Comparison of ENCODE assay signal across 29 cellular contexts in the genomic region with DNA sequence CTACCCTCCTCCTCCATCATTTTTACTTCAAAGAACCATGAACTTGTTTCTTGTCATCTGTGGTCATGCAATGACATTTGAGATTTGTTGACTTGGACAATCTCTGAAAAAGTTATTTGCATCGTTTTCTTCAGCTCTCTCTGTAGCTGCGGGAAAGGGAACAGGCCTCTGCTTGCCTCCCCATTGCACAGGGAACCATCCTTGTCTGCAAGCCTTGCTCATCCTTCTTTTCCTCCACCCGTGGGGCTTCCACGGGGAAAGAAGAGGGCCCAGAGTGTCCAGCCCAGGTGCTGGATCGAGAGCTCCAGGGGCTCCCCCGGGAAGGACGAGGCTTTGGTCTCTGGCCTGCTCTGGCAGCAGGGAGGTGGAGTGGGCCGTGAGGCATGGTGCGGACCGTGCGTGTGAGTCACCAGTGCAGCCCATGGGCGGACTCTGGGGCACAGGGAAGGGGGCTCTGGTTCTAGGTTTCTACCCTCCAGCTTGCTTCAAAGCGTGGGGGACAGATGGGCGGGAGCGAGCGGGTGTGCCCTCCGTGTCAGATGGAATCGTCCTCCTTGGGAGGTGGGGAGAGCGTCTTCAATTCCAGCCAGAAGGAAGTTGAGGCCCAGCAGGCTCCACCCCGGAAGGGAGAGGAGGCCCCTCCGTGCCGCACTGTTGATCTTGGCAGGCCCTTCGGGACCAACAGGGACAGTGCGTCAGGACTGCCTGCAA. TPM values are rescaled to one million over a fixed set of nuclear protein-coding genes. Genes with fewer than 3 reads are reported as not detected.
DNase-seq lines count a peak whose midpoint lies in the region; ATAC-seq and TF ChIP-seq lines count a peak whose summit lies in the region.
"Had no signal": no experiment of that assay in that cellular context is flagged by ENCODE, and none has a peak within 500 bp of the region (broad histone marks: within the 10 kb centered on the region; RNA-seq: fewer than 3 reads in every experiment).

No MANE protein-coding gene starts in this region.

- no TSS peak for BruUV-seq in MCF 10A (replicated peaks; lab: Mats Ljungman, UMichigan)

- H3K36me3 Mint-ChIP-seq in MCF 10A (ENCODE audit: insufficient read depth, unreplicated experiment) (peaks cover 13% of the 10 kb centered on the region), glutamatergic neuron (ENCODE audit: unreplicated experiment) (peaks cover under 1% of the 10 kb centered on the region)
- H3K36me3 Mint-ChIP-seq: CD8-positive, alpha-beta memory T cell had no signal

- no peaks in the 10 kb centered on the region for H3K79me2 ChIP-seq in osteoblast (ENCODE audit: insufficient read depth, low read length)

- intact Hi-C loops in MCF 10A (cut with micrococcal nuclease) (loop anchor here (2.0 to 5.0 kb wide), 2 partner anchors 42 to 204 kb away; no protein-coding TSS in a partner anchor), breast epithelium (cut with DNase I; ENCODE audit: low total_unique reads) (no loop called here)

- no peak overlapping the region for H3K4me2 ChIP-seq in osteoblast (ENCODE audit: insufficient read depth, low read length)

- H3K4me3 ChIP-seq in breast epithelium = no peak overlapping the region
- no peak overlapping the region for H3K4me3 ChIP-seq in RWPE2 (ENCODE audit: severe bottlenecking)
- no peak overlapping the region for H3K4me3 ChIP-seq in osteoblast (ENCODE audit: insufficient read depth, low read length)
- H3K4me3 ChIP-seq: adrenal gland, body of pancreas, dorsolateral prefrontal cortex, GM12878, Peyer's patch, prostate gland, transverse colon had no signal

- H3K4me1 Mint-ChIP-seq in MCF 10A (ENCODE audit: insufficient read depth, unreplicated experiment) = peaks cover 17% of the 10 kb centered on the region
- H3K4me1 Mint-ChIP-seq in glutamatergic neuron (ENCODE audit: low read depth, unreplicated experiment) = peaks cover 10% of the 10 kb centered on the region

- H3K27ac ChIP-seq in breast epithelium = peak overlapping the region in 1 of 2 donors; percentile 87
- peak overlapping the region; percentile 78 for H3K27ac ChIP-seq in RWPE2 (ENCODE audit: poor library complexity, severe bottlenecking)
- no peak overlapping the region for H3K27ac ChIP-seq in osteoblast (ENCODE audit: low read depth, low read length)
- H3K27ac ChIP-seq: adrenal gland, body of pancreas, dorsolateral prefrontal cortex, neutrophil, Peyer's patch, transverse colon had no signal

- H3K9me3 ChIP-seq in breast epithelium (no peaks in the 10 kb centered on the region), RWPE2 (ENCODE audit: severe bottlenecking) (no peaks in the 10 kb centered on the region), osteoblast (ENCODE audit: low read depth, low read length) (no peaks in the 10 kb centered on the region)
- H3K9me3 ChIP-seq: adrenal gland, body of pancreas, neutrophil, Peyer's patch, prostate gland, transverse colon had no signal

- no peaks in the 10 kb centered on the region for H3K27me3 Mint-ChIP-seq in MCF 10A (ENCODE audit: insufficient read depth, unreplicated experiment)
- H3K27me3 Mint-ChIP-seq in glutamatergic neuron (ENCODE audit: unreplicated experiment) = peaks cover 16% of the 10 kb centered on the region

- TF ChIP-seq POLR2A in breast epithelium (IDR thresholded peaks at IDR 0.05) = no peak

- peak; percentile 97 for DNase-seq in MCF 10A (ENCODE audit: unreplicated experiment)
- DNase-seq in breast epithelium (ENCODE audit: low spot score in 2 of 2) = no peak
- DNase-seq in RWPE2 (ENCODE audit: low spot score) = peak; percentile 73
- DNase-seq in glutamatergic neuron = no peak
- DNase-seq in osteoblast (ENCODE audit: insufficient read length, low spot score, missing footprints) = peak; percentile 76
- DNase-seq in activated CD4-positive, CD25-positive, alpha-beta regulatory T cell treated with anti-CD3 and anti-CD28 coated beads, Interleukin-2, amount 50 U/mL, for 72 hours = no peak
- DNase-seq: activated CD4-positive, alpha-beta T cell treated with anti-CD3 and anti-CD28 coated beads, Interleukin-2, amount 10 ng/mL, durations not matched to agents 24 days and 14 days; activated T-cell treated with anti-CD3 and anti-CD28 coated beads, Interleukin-2, amount 50 U/mL, for 24 hours; adrenal gland; body of pancreas; DMS153; hippocampal formation; Kasumi-1; left colon; NCI-H146; NCI-H748 treated with DMSO at 0.1 percent for 48 hours; Peyer's patch; stimulated activated CD4-positive, alpha-beta T cell treated with anti-CD3 and anti-CD28 coated beads, Interleukin-4, amount 100 ng/mL, for 24 hours; T1000; transverse colon had no signal

- no peaks in the 10 kb centered on the region for H4K20me1 ChIP-seq in osteoblast (ENCODE audit: insufficient read depth, low read length)

- H3K36me3 ChIP-seq in breast epithelium (no peaks in the 10 kb centered on the region), RWPE2 (ENCODE audit: low read depth) (no peaks in the 10 kb centered on the region), osteoblast (ENCODE audit: insufficient read depth, low read length) (no peaks in the 10 kb centered on the region)
- H3K36me3 ChIP-seq: adrenal gland, neutrophil, Peyer's patch, prostate gland, transverse colon had no signal

- H3K4me1 ChIP-seq in breast epithelium (no peaks in the 10 kb centered on the region), RWPE2 (ENCODE audit: insufficient read depth, poor library complexity, severe bottlenecking) (peaks cover 21% of the 10 kb centered on the region), osteoblast (ENCODE audit: insufficient read depth, low read length) (no peaks in the 10 kb centered on the region)
- H3K4me1 ChIP-seq: prostate gland had no signal

- no peak overlapping the region for H2AFZ ChIP-seq in osteoblast (ENCODE audit: low read length)

- ATAC-seq in RWPE2 (ENCODE audit: low read depth) (no peak; the same call in 2 of the 3 replicates), HG03139 (IDR thresholded peaks at IDR 0.05; ENCODE audit: unreplicated experiment) (no peak), HG02759 (IDR thresholded peaks at IDR 0.05; ENCODE audit: unreplicated experiment) (no peak)
- ATAC-seq: body of pancreas, GM12878, left colon had no signal

- TF ChIP-seq CTCF in MCF 10A (IDR thresholded peaks at IDR 0.05; ENCODE audit: unreplicated experiment) (no peak), breast epithelium (IDR thresholded peaks at IDR 0.05) (no peak), RWPE2 (IDR thresholded peaks at IDR 0.05; ENCODE audit: poor library complexity, severe bottlenecking) (no peak), glutamatergic neuron (IDR thresholded peaks at IDR 0.05; ENCODE audit: partially characterized antibody, unreplicated experiment) (no peak), osteoblast (IDR thresholded peaks at IDR 0.05; ENCODE audit: extremely low read depth, low read depth, low read length) (no peak)

- POLR2A ChIA-PET in MCF 10A (lab: Yijun Ruan, JAX) = interaction anchor here (0.7 to 10.3 kb wide), 15 partner anchors 10 to 861 kb away, joined by 3 to 144 read pairs (median 6); a partner anchor contains a TSS

- H3K9me3 Mint-ChIP-seq in MCF 10A (ENCODE audit: unreplicated experiment) = no peaks in the 10 kb centered on the region
- H3K9me3 Mint-ChIP-seq in glutamatergic neuron (ENCODE audit: unreplicated experiment) = peaks cover 3% of the 10 kb centered on the region
- H3K9me3 Mint-ChIP-seq: activated CD4-positive, alpha-beta T cell treated with anti-CD3 and anti-CD28 coated beads, Interleukin-2, amount 10 ng/mL, durations not matched to agents 24 days and 14 days; activated T-cell treated with anti-CD3 and anti-CD28 coated beads, Interleukin-2, amount 50 U/mL, for 24 hours; CD8-positive, alpha-beta memory T cell had no signal

- H3K4me3 Mint-ChIP-seq in MCF 10A (ENCODE audit: unreplicated experiment) = peak overlapping the region; percentile 32
- H3K4me3 Mint-ChIP-seq in glutamatergic neuron (ENCODE audit: unreplicated experiment) = peak overlapping the region; percentile 77
- H3K4me3 Mint-ChIP-seq: activated CD4-positive, alpha-beta T cell treated with anti-CD3 and anti-CD28 coated beads, Interleukin-2, amount 10 ng/mL, durations not matched to agents 24 days and 14 days; activated T-cell treated with anti-CD3 and anti-CD28 coated beads, Interleukin-2, amount 50 U/mL, for 24 hours had no signal

- H3K27ac Mint-ChIP-seq in MCF 10A (ENCODE audit: low read depth, unreplicated experiment) (peak overlapping the region; percentile 84), glutamatergic neuron (ENCODE audit: unreplicated experiment) (no peak overlapping the region)
- H3K27ac Mint-ChIP-seq: activated CD4-positive, alpha-beta T cell treated with anti-CD3 and anti-CD28 coated beads, Interleukin-2, amount 10 ng/mL, durations not matched to agents 24 days and 14 days; activated T-cell treated with anti-CD3 and anti-CD28 coated beads, Interleukin-2, amount 50 U/mL, for 24 hours; CD8-positive, alpha-beta memory T cell had no signal

- CTCF ChIA-PET in MCF 10A (lab: Yijun Ruan, JAX) = interaction anchor here (1.6 kb wide), 1 partner anchor 14 kb away, joined by 4 read pairs; no protein-coding TSS in a partner anchor

- H3K27me3 ChIP-seq in breast epithelium (peaks cover 6 to 60% of the 10 kb centered on the region in 2 donors), RWPE2 (ENCODE audit: insufficient read depth, poor library complexity, severe bottlenecking) (no peaks in the 10 kb centered on the region), osteoblast (ENCODE audit: insufficient read depth, low read length) (peaks cover 31% of the 10 kb centered on the region)

RNA-seq across cellular contexts. Expression of a gene that starts 6.0 kb away (rescaled TPM):
- total RNA-seq in MCF 10A (2022) = 41.2 and 44.7 TPM in 2 replicates
- total RNA-seq in breast epithelium = 1 to 10 TPM in 2 of 3 donors, under 1 TPM in 1; 0.64 to 9.5 (median 2.6) TPM
- 0.20 TPM for total RNA-seq in glutamatergic neuron (ENCODE audit: unreplicated experiment)
- total RNA-seq in osteoblast = not detected in 2 replicates
- total RNA-seq: A673; activated CD4-positive, alpha-beta T cell treated with anti-CD3 and anti-CD28 coated beads, Interleukin-2, amount 10 ng/mL, durations not matched to agents 24 days and 14 days; adrenal gland; body of pancreas; CD8-positive, alpha-beta memory T cell; dorsolateral prefrontal cortex; GM12878; H4; left colon; Peyer's patch; transverse colon had no signal

Comparison
In these comparisons a context has a peak if more than half of its experiments do, and no peak if none do; other contexts are left out.
1. DNase-seq: peak in MCF 10A (single experiment), RWPE2 (single experiment) and osteoblast (single experiment); none in breast epithelium (0 of 2), glutamatergic neuron (single experiment) and activated CD4-positive, CD25-positive, alpha-beta regulatory T cell treated with anti-CD3 and anti-CD28 coated beads, Interleukin-2, amount 50 U/mL, for 72 hours (single experiment).